Comparison of ENCODE assay signal across 1 cellular context in genomic region chr1:25238046-25238445, GRCh38.
TF ChIP-seq lines count a peak whose summit lies in the region.

No MANE protein-coding gene starts in this region.

TF ChIP-seq in WTC11, 78 proteins besides CTCF, POLR2A, EP300 and RAD21:
- TF ChIP-seq ZNF232 (CRISPR knock-in tag; IDR thresholded peaks at IDR 0.05) (no peak), SP1 (CRISPR knock-in tag; conservative IDR thresholded peaks at IDR 0.05) (no peak), TEAD4 (CRISPR knock-in tag; IDR thresholded peaks at IDR 0.05) (no peak), ZNF671 (CRISPR knock-in tag; IDR thresholded peaks at IDR 0.05) (no peak)
- TF ChIP-seq, protein P1, sequence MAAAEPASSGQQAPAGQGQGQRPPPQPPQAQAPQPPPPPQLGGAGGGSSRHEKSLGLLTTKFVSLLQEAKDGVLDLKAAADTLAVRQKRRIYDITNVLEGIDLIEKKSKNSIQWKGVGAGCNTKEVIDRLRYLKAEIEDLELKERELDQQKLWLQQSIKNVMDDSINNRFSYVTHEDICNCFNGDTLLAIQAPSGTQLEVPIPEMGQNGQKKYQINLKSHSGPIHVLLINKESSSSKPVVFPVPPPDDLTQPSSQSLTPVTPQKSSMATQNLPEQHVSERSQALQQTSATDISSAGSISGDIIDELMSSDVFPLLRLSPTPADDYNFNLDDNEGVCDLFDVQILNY (CRISPR knock-in tag; IDR thresholded peaks at IDR 0.05) = no peak
- TF ChIP-seq, protein P2, sequence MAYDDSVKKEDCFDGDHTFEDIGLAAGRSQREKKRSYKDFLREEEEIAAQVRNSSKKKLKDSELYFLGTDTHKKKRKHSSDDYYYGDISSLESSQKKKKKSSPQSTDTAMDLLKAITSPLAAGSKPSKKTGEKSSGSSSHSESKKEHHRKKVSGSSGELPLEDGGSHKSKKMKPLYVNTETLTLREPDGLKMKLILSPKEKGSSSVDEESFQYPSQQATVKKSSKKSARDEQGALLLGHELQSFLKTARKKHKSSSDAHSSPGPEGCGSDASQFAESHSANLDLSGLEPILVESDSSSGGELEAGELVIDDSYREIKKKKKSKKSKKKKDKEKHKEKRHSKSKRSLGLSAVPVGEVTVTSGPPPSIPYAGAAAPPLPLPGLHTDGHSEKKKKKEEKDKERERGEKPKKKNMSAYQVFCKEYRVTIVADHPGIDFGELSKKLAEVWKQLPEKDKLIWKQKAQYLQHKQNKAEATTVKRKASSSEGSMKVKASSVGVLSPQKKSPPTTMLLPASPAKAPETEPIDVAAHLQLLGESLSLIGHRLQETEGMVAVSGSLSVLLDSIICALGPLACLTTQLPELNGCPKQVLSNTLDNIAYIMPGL (CRISPR knock-in tag; IDR thresholded peaks at IDR 0.05) = no peak
